In the genomic region with DNA sequence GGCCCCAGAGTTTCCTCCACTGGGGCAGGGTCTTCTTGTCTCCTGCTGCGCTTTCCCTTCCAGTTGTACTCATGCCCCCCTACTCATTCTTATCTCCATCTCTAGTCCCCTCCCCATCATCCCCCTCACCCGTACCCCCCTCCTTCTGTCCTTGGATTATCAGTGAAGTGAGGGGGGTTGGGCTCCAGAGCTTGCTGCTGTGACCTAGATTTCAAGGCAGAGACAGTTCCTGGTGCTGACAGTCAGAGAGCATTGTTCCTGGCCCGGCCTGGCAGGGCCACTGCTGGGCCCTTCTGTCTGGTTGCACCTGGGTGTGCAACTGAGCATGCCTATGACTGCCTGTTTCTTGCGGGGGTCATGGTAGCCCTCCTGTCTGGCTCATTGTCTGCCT, we compare ENCODE assay signal across 1 cellular context.
TF ChIP-seq lines count a peak whose summit lies in the region.

No MANE protein-coding gene starts in this region.

TF ChIP-seq in SK-N-SH treated with all-trans-retinoic acid at 6 μM for 48 hours, 23 proteins besides CTCF, POLR2A, EP300 and RAD21 (continued from another document):
- TF ChIP-seq, protein P1, sequence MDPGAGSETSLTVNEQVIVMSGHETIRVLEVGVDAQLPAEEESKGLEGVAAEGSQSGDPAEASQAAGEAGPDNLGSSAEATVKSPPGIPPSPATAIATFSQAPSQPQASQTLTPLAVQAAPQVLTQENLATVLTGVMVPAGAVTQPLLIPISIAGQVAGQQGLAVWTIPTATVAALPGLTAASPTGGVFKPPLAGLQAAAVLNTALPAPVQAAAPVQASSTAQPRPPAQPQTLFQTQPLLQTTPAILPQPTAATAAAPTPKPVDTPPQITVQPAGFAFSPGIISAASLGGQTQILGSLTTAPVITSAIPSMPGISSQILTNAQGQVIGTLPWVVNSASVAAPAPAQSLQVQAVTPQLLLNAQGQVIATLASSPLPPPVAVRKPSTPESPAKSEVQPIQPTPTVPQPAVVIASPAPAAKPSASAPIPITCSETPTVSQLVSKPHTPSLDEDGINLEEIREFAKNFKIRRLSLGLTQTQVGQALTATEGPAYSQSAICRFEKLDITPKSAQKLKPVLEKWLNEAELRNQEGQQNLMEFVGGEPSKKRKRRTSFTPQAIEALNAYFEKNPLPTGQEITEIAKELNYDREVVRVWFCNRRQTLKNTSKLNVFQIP (CRISPR knock-in tag; IDR thresholded peaks at IDR 0.05; ENCODE audit: borderline replicate concordance, low read depth) = no peak
- TF ChIP-seq ZNF8 (CRISPR knock-in tag; IDR thresholded peaks at IDR 0.05) = no peak
